ENCODE assay signal across 19 cellular contexts in the genomic region with DNA sequence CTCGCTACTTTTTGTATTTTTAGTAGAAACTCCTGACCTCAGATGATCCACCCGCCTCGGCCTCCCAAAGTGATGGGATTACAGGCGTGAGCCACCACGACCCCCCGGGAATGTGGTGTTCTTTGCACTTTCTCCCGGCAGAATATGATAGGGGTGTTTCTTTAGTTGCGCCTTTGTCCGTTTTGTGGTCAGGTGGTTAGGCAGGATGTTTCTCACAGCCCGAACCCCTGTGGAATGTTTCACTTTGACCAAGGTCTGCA. TPM values are rescaled to one million over a fixed set of nuclear protein-coding genes. Genes with fewer than 3 reads are reported as not detected.
DNase-seq lines count a peak whose midpoint lies in the region; ATAC-seq and TF ChIP-seq lines count a peak whose summit lies in the region.
"Had no signal": no experiment of that assay in that cellular context is flagged by ENCODE, and none has a peak within 500 bp of the region (broad histone marks: within the 10 kb centered on the region; RNA-seq: fewer than 3 reads in every experiment).

No MANE protein-coding gene starts in this region.

- H3K4me1 ChIP-seq in CD8-positive, alpha-beta memory T cell (ENCODE audit: insufficient read depth, low read length) = peaks cover 15% of the 10 kb centered on the region
- H3K4me1 ChIP-seq in psoas muscle (peaks cover 16% of the 10 kb centered on the region), A673 (ENCODE audit: insufficient read depth, low read length, poor library complexity, severe bottlenecking) (peaks cover 10% of the 10 kb centered on the region)

- ATAC-seq in activated naive CD4-positive, alpha-beta T cell treated with anti-CD3 and anti-CD28 coated beads, Interleukin-2, amount 50 U/mL, for 72 hours = no peak
- ATAC-seq in psoas muscle (no peak), GM19395 (IDR thresholded peaks at IDR 0.05; ENCODE audit: unreplicated experiment) (no peak), HG03135 (IDR thresholded peaks at IDR 0.05; ENCODE audit: unreplicated experiment) (no peak)
- ATAC-seq: GM12878 had no signal

- peaks cover 43% of the 10 kb centered on the region for H3K4me1 Mint-ChIP-seq in activated naive CD4-positive, alpha-beta T cell treated with anti-CD3 and anti-CD28 coated beads, Interleukin-2, amount 10 ng/mL, durations not matched to agents 7 days and 5 days
- peaks cover 30 to 39% (median 36%) of the 10 kb centered on the region in 3 donors for H3K4me1 Mint-ChIP-seq in CD8-positive, alpha-beta memory T cell
- H3K4me1 Mint-ChIP-seq in glutamatergic neuron (ENCODE audit: low read depth, unreplicated experiment) = peaks cover 10% of the 10 kb centered on the region

- no peaks in the 10 kb centered on the region for H3K27me3 ChIP-seq in CD8-positive, alpha-beta memory T cell (ENCODE audit: insufficient read depth, low read length, poor library complexity, severe bottlenecking)
- H3K27me3 ChIP-seq in psoas muscle (ENCODE audit: insufficient read depth in 3 of 3, low read length in 2 of 3) (no peaks in the 10 kb centered on the region), A673 (replicated peaks; ENCODE audit: insufficient read depth, low read depth, low read length, poor library complexity) (no peaks in the 10 kb centered on the region)

- peak overlapping the region; percentile 97 for H3K27ac Mint-ChIP-seq in activated naive CD4-positive, alpha-beta T cell treated with anti-CD3 and anti-CD28 coated beads, Interleukin-2, amount 10 ng/mL, durations not matched to agents 7 days and 5 days
- H3K27ac Mint-ChIP-seq in activated naive CD4-positive, alpha-beta T cell treated with anti-CD3 and anti-CD28 coated beads, Interleukin-2, amount 50 U/mL, for 72 hours = peak overlapping the region in 1 of 2 donors; percentile 100
- H3K27ac Mint-ChIP-seq in CD8-positive, alpha-beta memory T cell = peak overlapping the region in 6 of 8 donors; percentile 83 to 100 (median 96)
- peak overlapping the region; percentile 67 for H3K27ac Mint-ChIP-seq in glutamatergic neuron (ENCODE audit: unreplicated experiment)

- no peak for DNase-seq in activated naive CD4-positive, alpha-beta T cell treated with anti-CD3 and anti-CD28 coated beads, Interleukin-2, amount 10 ng/mL, durations not matched to agents 7 days and 5 days
- no peak for DNase-seq in activated naive CD4-positive, alpha-beta T cell treated with anti-CD3 and anti-CD28 coated beads, Interleukin-2, amount 50 U/mL, for 72 hours (ENCODE audit: low spot score in 2 of 2)
- no peak for DNase-seq in CD8-positive, alpha-beta memory T cell
- no peak for DNase-seq in glutamatergic neuron
- DNase-seq in psoas muscle = no peak
- no peak for DNase-seq in A673 (ENCODE audit: low spot score)
- DNase-seq: activated CD4-positive, alpha-beta T cell treated with anti-CD3 and anti-CD28 coated beads, Interleukin-2, amount 50 U/mL, for 48 hours; activated naive CD4-positive, alpha-beta T cell; activated T-cell treated with anti-CD3 and anti-CD28 coated beads for 4 hours; effector CD4-positive, alpha-beta T cell; MM.1S; NCI-H2171; NCI-H526 treated with DMSO at 0.1 percent for 48 hours; stimulated activated CD8-positive, alpha-beta memory T cell treated with anti-CD3 and anti-CD28 coated beads, Interleukin-4, amount 100 ng/mL, for 48 hours; SW 1271 had no signal

- peaks cover 7% of the 10 kb centered on the region for H3K36me3 ChIP-seq in CD8-positive, alpha-beta memory T cell (ENCODE audit: insufficient read depth, low read length)
- H3K36me3 ChIP-seq in psoas muscle (ENCODE audit: insufficient read depth in 1 of 2, low read depth in 1 of 2) = peaks cover 0 to 22% of the 10 kb centered on the region in 2 donors
- H3K36me3 ChIP-seq in A673 (ENCODE audit: insufficient read depth, low read length, poor library complexity, severe bottlenecking) = peaks cover 13% of the 10 kb centered on the region

- peaks cover 40% of the 10 kb centered on the region for H3K36me3 Mint-ChIP-seq in activated naive CD4-positive, alpha-beta T cell treated with anti-CD3 and anti-CD28 coated beads, Interleukin-2, amount 10 ng/mL, durations not matched to agents 7 days and 5 days
- peaks cover 37 to 42% of the 10 kb centered on the region in 2 donors for H3K36me3 Mint-ChIP-seq in activated naive CD4-positive, alpha-beta T cell treated with anti-CD3 and anti-CD28 coated beads, Interleukin-2, amount 50 U/mL, for 72 hours
- peaks cover 17 to 51% (median 19%) of the 10 kb centered on the region in 3 donors for H3K36me3 Mint-ChIP-seq in CD8-positive, alpha-beta memory T cell
- H3K36me3 Mint-ChIP-seq in glutamatergic neuron (ENCODE audit: unreplicated experiment) = peaks cover 4% of the 10 kb centered on the region

- TF ChIP-seq CTCF in glutamatergic neuron (IDR thresholded peaks at IDR 0.05; ENCODE audit: partially characterized antibody, unreplicated experiment) (no peak), psoas muscle (IDR thresholded peaks at IDR 0.05) (no peak), A673 (conservative IDR thresholded peaks at IDR 0.05; ENCODE audit: low read depth, low read length) (no peak)

- POLR2A ChIA-PET in CD8-positive, alpha-beta memory T cell (lab: Charles Lee) = interaction anchor here (3.0 to 3.2 kb wide), 2 partner anchors 24 to 152 kb away, joined by 26 to 90 read pairs; a partner anchor contains a TSS
- POLR2A ChIA-PET in A673 (lab: Charles Lee; ENCODE audit: low non-redundant PET) = no interaction called here

- no TSS peak for BruUV-seq in A673 (replicated peaks; lab: Mats Ljungman, UMichigan)

- no peak overlapping the region for H3K27ac ChIP-seq in CD8-positive, alpha-beta memory T cell (ENCODE audit: low read depth, low read length)
- peak overlapping the region; percentile 100 for H3K27ac ChIP-seq in psoas muscle
- H3K27ac ChIP-seq in A673 (ENCODE audit: low read depth, low read length, poor library complexity, severe bottlenecking) = no peak overlapping the region

- intact Hi-C loops in psoas muscle (cut with DNase I) = loop anchor here in 1 of 2 donors (2.0 kb wide), 1 partner anchor 55 kb away; a partner anchor contains a TSS
- intact Hi-C loops in A673 (cut with micrococcal nuclease; ENCODE audit: unreplicated experiment) = no loop called here

- H3K9me3 Mint-ChIP-seq in activated naive CD4-positive, alpha-beta T cell treated with anti-CD3 and anti-CD28 coated beads, Interleukin-2, amount 10 ng/mL, durations not matched to agents 7 days and 5 days = no peaks in the 10 kb centered on the region
- H3K9me3 Mint-ChIP-seq in activated naive CD4-positive, alpha-beta T cell treated with anti-CD3 and anti-CD28 coated beads, Interleukin-2, amount 50 U/mL, for 72 hours = no peaks in the 10 kb centered on the region
- H3K9me3 Mint-ChIP-seq in CD8-positive, alpha-beta memory T cell = no peaks in the 10 kb centered on the region
- peaks cover 12% of the 10 kb centered on the region for H3K9me3 Mint-ChIP-seq in glutamatergic neuron (ENCODE audit: unreplicated experiment)
- H3K9me3 Mint-ChIP-seq: mesothelial cell of epicardium had no signal

- 83 to 95% (median 93%) methylated on average over 10 of the region's 10 CpGs for WGBS in psoas muscle, 3 donors

- CTCF ChIA-PET in activated naive CD4-positive, alpha-beta T cell treated with anti-CD3 and anti-CD28 coated beads, Interleukin-2, amount 10 ng/mL, durations not matched to agents 7 days and 5 days (lab: Charles Lee) = no interaction called here
- CTCF ChIA-PET in CD8-positive, alpha-beta memory T cell (lab: Charles Lee) = interaction anchor here (1.7 to 2.2 kb wide), 2 partner anchors 153 kb away, joined by 5 to 15 read pairs; no protein-coding TSS in a partner anchor
- CTCF ChIA-PET in A673 (lab: Charles Lee) = no interaction called here

- H3K27me3 Mint-ChIP-seq in activated naive CD4-positive, alpha-beta T cell treated with anti-CD3 and anti-CD28 coated beads, Interleukin-2, amount 10 ng/mL, durations not matched to agents 7 days and 5 days = peaks cover 7% of the 10 kb centered on the region
- H3K27me3 Mint-ChIP-seq in CD8-positive, alpha-beta memory T cell = peaks cover 0 to 20% of the 10 kb centered on the region in 2 donors
- peaks cover 7% of the 10 kb centered on the region for H3K27me3 Mint-ChIP-seq in glutamatergic neuron (ENCODE audit: unreplicated experiment)

- H3K9me3 ChIP-seq in CD8-positive, alpha-beta memory T cell (ENCODE audit: low read length) = no peaks in the 10 kb centered on the region
- H3K9me3 ChIP-seq in psoas muscle (no peaks in the 10 kb centered on the region), A673 (ENCODE audit: low read depth, low read length, poor library complexity, severe bottlenecking) (no peaks in the 10 kb centered on the region)

- no peak overlapping the region for H3K4me3 Mint-ChIP-seq in activated naive CD4-positive, alpha-beta T cell treated with anti-CD3 and anti-CD28 coated beads, Interleukin-2, amount 10 ng/mL, durations not matched to agents 7 days and 5 days
- peak overlapping the region in 2 of 7 donors; percentile 44 to 47 for H3K4me3 Mint-ChIP-seq in CD8-positive, alpha-beta memory T cell
- H3K4me3 Mint-ChIP-seq in glutamatergic neuron (ENCODE audit: unreplicated experiment) = peak overlapping the region; percentile 34

- no peak overlapping the region for H3K4me3 ChIP-seq in CD8-positive, alpha-beta memory T cell (ENCODE audit: low read length)
- H3K4me3 ChIP-seq in psoas muscle = no peak overlapping the region
- H3K4me3 ChIP-seq in A673 (ENCODE audit: low read depth, low read length, poor library complexity, severe bottlenecking) = no peak overlapping the region
- H3K4me3 ChIP-seq: GM12878 had no signal

RNA-seq across cellular contexts. Expression of a gene that starts 1.2 kb away (rescaled TPM):
- total RNA-seq in activated naive CD4-positive, alpha-beta T cell treated with anti-CD3 and anti-CD28 coated beads, Interleukin-2, amount 50 U/mL, for 72 hours = 100 to 1,000 TPM; 138 to 261 TPM
- 100 to 1,000 TPM; 110 to 114 TPM for total RNA-seq in CD8-positive, alpha-beta memory T cell
- polyA plus RNA-seq in CD8-positive, alpha-beta memory T cell = 44.8 TPM
- total RNA-seq in glutamatergic neuron (ENCODE audit: unreplicated experiment) (141 TPM), psoas muscle (10 to 100 TPM; 30.6 to 71.0 (median 41.3) TPM), A673 (2021) (69.6 and 73.3 TPM in 2 replicates)
- 10 to 100 TPM; 49.4 to 91.8 (median 86.6) TPM for polyA plus RNA-seq in psoas muscle

RNA-seq across cellular contexts. Expression of a gene that starts 23.2 kb away (rescaled TPM):
- total RNA-seq in activated naive CD4-positive, alpha-beta T cell treated with anti-CD3 and anti-CD28 coated beads, Interleukin-2, amount 50 U/mL, for 72 hours = 10 to 100 TPM; 62.8 to 86.4 TPM
- 10 to 100 TPM; 24.9 to 31.0 TPM for total RNA-seq in CD8-positive, alpha-beta memory T cell
- 25.2 TPM for polyA plus RNA-seq in CD8-positive, alpha-beta memory T cell
- total RNA-seq in glutamatergic neuron (ENCODE audit: unreplicated experiment) (44.9 TPM), psoas muscle (10 to 100 TPM; 13.8 to 18.5 (median 16.8) TPM), A673 (2021) (37.2 and 48.3 TPM in 2 replicates)
- 10 to 100 TPM; 10.7 to 31.2 (median 18.1) TPM for polyA plus RNA-seq in psoas muscle

RNA-seq across cellular contexts. Expression of a gene that starts 23.5 kb away (rescaled TPM):
- total RNA-seq in activated naive CD4-positive, alpha-beta T cell treated with anti-CD3 and anti-CD28 coated beads, Interleukin-2, amount 50 U/mL, for 72 hours = 10 to 100 TPM; 17.2 to 36.7 TPM
- total RNA-seq in CD8-positive, alpha-beta memory T cell = 10 to 100 TPM; 25.7 to 32.0 TPM
- 18.3 TPM for polyA plus RNA-seq in CD8-positive, alpha-beta memory T cell
- total RNA-seq in glutamatergic neuron (ENCODE audit: unreplicated experiment) (19.7 TPM), psoas muscle (10 to 100 TPM; 11.6 to 21.7 (median 16.0) TPM), A673 (2021) (56.4 and 56.7 TPM in 2 replicates)
- polyA plus RNA-seq in psoas muscle = 10 to 100 TPM; 21.2 to 50.0 (median 37.8) TPM

RNA-seq across cellular contexts. Expression of a gene that starts 54.0 kb away (rescaled TPM):
- 100 to 1,000 TPM; 492 to 527 TPM for total RNA-seq in activated naive CD4-positive, alpha-beta T cell treated with anti-CD3 and anti-CD28 coated beads, Interleukin-2, amount 50 U/mL, for 72 hours
- total RNA-seq in CD8-positive, alpha-beta memory T cell = 100 to 1,000 TPM; 495 to 533 TPM
- polyA plus RNA-seq in CD8-positive, alpha-beta memory T cell = 252 TPM
- 232 TPM for total RNA-seq in glutamatergic neuron (ENCODE audit: unreplicated experiment)
- 100 to 1,000 TPM in 3 of 4 donors, 10 to 100 TPM in 1; 55.6 to 122 (median 114) TPM for total RNA-seq in psoas muscle
- 100 to 1,000 TPM in 2 of 3 donors, 10 to 100 TPM in 1; 52.5 to 223 (median 163) TPM for polyA plus RNA-seq in psoas muscle
- 321 and 396 TPM in 2 replicates for total RNA-seq in A673 (2021)
